11 cellular contexts compared by ENCODE assay signal in genomic region chr2:109184368-109184767, GRCh38.
"Had no signal": no experiment of that assay in that cellular context is flagged by ENCODE, and none has a peak within 500 bp of the region (broad histone marks: within the 10 kb centered on the region; RNA-seq: fewer than 3 reads in every experiment).

No MANE protein-coding gene starts in this region.

- ATAC-seq: mucosa of descending colon; naive thymus-derived CD8-positive, alpha-beta T cell; pancreas; stimulated activated naive CD8-positive, alpha-beta T cell treated with anti-CD3 and anti-CD28 coated beads, Interleukin-15, Interleukin-2, amounts not matched to agents 100 U/mL and 50 U/mL, for 24 hours; upper lobe of right lung had no signal

- H3K27ac ChIP-seq: upper lobe of right lung had no signal

- H3K36me3 ChIP-seq: pancreas, suprapubic skin, upper lobe of right lung had no signal

- H3K4me3 ChIP-seq: mucosa of descending colon, pancreas, suprapubic skin, upper lobe of right lung had no signal

- H3K9me3 ChIP-seq: mucosa of descending colon, pancreas, suprapubic skin, upper lobe of right lung had no signal

- H3K27me3 ChIP-seq: pancreas, suprapubic skin, upper lobe of right lung had no signal

- DNase-seq: activated CD4-positive, alpha-beta T cell treated with anti-CD3 and anti-CD28 coated beads for 1 hour; activated CD4-positive, alpha-beta T cell treated with anti-CD3 and anti-CD28 coated beads, Interleukin-2, amount 50 U/mL, for 4 hours; activated naive CD4-positive, alpha-beta T cell treated with anti-CD3 and anti-CD28 coated beads, Interleukin-2, amount 50 U/mL, for 16 hours; foreskin fibroblast; mucosa of descending colon; naive thymus-derived CD8-positive, alpha-beta T cell; pancreas; small intestine; stimulated activated naive CD8-positive, alpha-beta T cell treated with anti-CD3 and anti-CD28 coated beads, Interleukin-15, Interleukin-2, amounts not matched to agents 100 U/mL and 50 U/mL, for 24 hours; upper lobe of right lung had no signal
